In genomic region chr2:69545477-69545932, GRCh38 we compare ENCODE assay signal across 15 cellular contexts.
DNase-seq lines count a peak whose midpoint lies in the region; ATAC-seq and TF ChIP-seq lines count a peak whose summit lies in the region.
"Had no signal": no experiment of that assay in that cellular context is flagged by ENCODE, and none has a peak within 500 bp of the region (broad histone marks: within the 10 kb centered on the region; RNA-seq: fewer than 3 reads in every experiment).

No MANE protein-coding gene starts in this region.

- H3K4me3 ChIP-seq in right atrium auricular region = no peak overlapping the region
- H3K4me3 ChIP-seq in colonic mucosa = no peak overlapping the region
- H3K4me3 ChIP-seq: PC-9, thoracic aorta had no signal

- H3K9me3 Mint-ChIP-seq in activated CD4-positive, alpha-beta T cell treated with anti-CD3 and anti-CD28 coated beads, Interleukin-2, amount 10 ng/mL, durations not matched to agents 7 days and 5 days = peaks cover 8% of the 10 kb centered on the region

- H3K4me1 ChIP-seq in right atrium auricular region = peaks cover 0 to 17% of the 10 kb centered on the region in 2 donors
- H3K4me1 ChIP-seq in colonic mucosa = no peaks in the 10 kb centered on the region

- no peak for DNase-seq in Right ventricle myocardium superior
- DNase-seq in right atrium auricular region (ENCODE audit: low spot score) = no peak
- no peak for DNase-seq in colonic mucosa
- no peak for DNase-seq in 8988T
- DNase-seq in activated CD4-positive, alpha-beta T cell treated with anti-CD3 and anti-CD28 coated beads, Interleukin-2, amount 10 ng/mL, durations not matched to agents 7 days and 5 days = no peak
- DNase-seq in posterior vena cava (ENCODE audit: low spot score) = no peak
- DNase-seq: KBM-7, NCI-H1417 treated with DMSO at 0.1 percent for 48 hours, NCI-H446 treated with DMSO at 0.1 percent for 48 hours, PC-9 had no signal

- H3K4me1 Mint-ChIP-seq in activated CD4-positive, alpha-beta T cell treated with anti-CD3 and anti-CD28 coated beads, Interleukin-2, amount 10 ng/mL, durations not matched to agents 7 days and 5 days = peaks cover 7% of the 10 kb centered on the region
- H3K4me1 Mint-ChIP-seq: WTC11 had no signal

- TF ChIP-seq CTCF in right atrium auricular region (IDR thresholded peaks at IDR 0.05) = no peak
- no peak for TF ChIP-seq CTCF in colonic mucosa (IDR thresholded peaks at IDR 0.05)

- H3K27ac ChIP-seq in right atrium auricular region = no peak overlapping the region
- H3K27ac ChIP-seq in colonic mucosa = no peak overlapping the region
- H3K27ac ChIP-seq: parathyroid adenoma, PC-9, thoracic aorta had no signal

- no peaks in the 10 kb centered on the region for H3K27me3 Mint-ChIP-seq in activated CD4-positive, alpha-beta T cell treated with anti-CD3 and anti-CD28 coated beads, Interleukin-2, amount 10 ng/mL, durations not matched to agents 7 days and 5 days

- H3K27me3 ChIP-seq in right atrium auricular region = no peaks in the 10 kb centered on the region
- H3K27me3 ChIP-seq in colonic mucosa = no peaks in the 10 kb centered on the region

- POLR2A ChIA-PET in activated CD4-positive, alpha-beta T cell treated with anti-CD3 and anti-CD28 coated beads, Interleukin-2, amount 10 ng/mL, durations not matched to agents 7 days and 5 days (lab: Charles Lee) = no interaction called here

- H3K36me3 ChIP-seq in right atrium auricular region = peaks cover 21% of the 10 kb centered on the region
- no peaks in the 10 kb centered on the region for H3K36me3 ChIP-seq in colonic mucosa

- no peak overlapping the region for H3K27ac Mint-ChIP-seq in activated CD4-positive, alpha-beta T cell treated with anti-CD3 and anti-CD28 coated beads, Interleukin-2, amount 10 ng/mL, durations not matched to agents 7 days and 5 days
- H3K27ac Mint-ChIP-seq: WTC11 had no signal

- intact Hi-C loops in Right ventricle myocardium superior (cut with DNase I) = no loop called here
- intact Hi-C loops in colonic mucosa (cut with DNase I) = no loop called here
- intact Hi-C loops in posterior vena cava (cut with DNase I) = no loop called here

- ATAC-seq in Right ventricle myocardium superior (ENCODE audit: poor library complexity) (peak; percentile 29), GM19397 (IDR thresholded peaks at IDR 0.05; ENCODE audit: unreplicated experiment) (peak; percentile 71), HG03432 (IDR thresholded peaks at IDR 0.05; ENCODE audit: unreplicated experiment) (peak; percentile 67)
- ATAC-seq: WTC11 had no signal

- H3K36me3 Mint-ChIP-seq in activated CD4-positive, alpha-beta T cell treated with anti-CD3 and anti-CD28 coated beads, Interleukin-2, amount 10 ng/mL, durations not matched to agents 7 days and 5 days (ENCODE audit: low read depth) = peaks cover 60% of the 10 kb centered on the region

- CTCF ChIA-PET in activated CD4-positive, alpha-beta T cell treated with anti-CD3 and anti-CD28 coated beads, Interleukin-2, amount 10 ng/mL, durations not matched to agents 7 days and 5 days (lab: Charles Lee) = interaction anchor here (0.6 to 1.2 kb wide), 3 partner anchors 21 to 532 kb away, joined by 3 to 5 read pairs (median 3); partner anchors contain the start of gene ANTXR1

- no peak overlapping the region for H3K9ac ChIP-seq in colonic mucosa (ENCODE audit: low read depth in 2 of 2, low read length in 2 of 2)
- H3K9ac ChIP-seq: parathyroid adenoma had no signal

- H3K9me3 ChIP-seq in right atrium auricular region = peaks cover 0 to 8% of the 10 kb centered on the region in 2 donors
- no peaks in the 10 kb centered on the region for H3K9me3 ChIP-seq in colonic mucosa
- H3K9me3 ChIP-seq: thoracic aorta had no signal

- H3K4me3 Mint-ChIP-seq in activated CD4-positive, alpha-beta T cell treated with anti-CD3 and anti-CD28 coated beads, Interleukin-2, amount 10 ng/mL, durations not matched to agents 7 days and 5 days = no peak overlapping the region
- H3K4me3 Mint-ChIP-seq: WTC11 had no signal
